ENCODE assay signal across 2 cellular contexts in the genomic region with DNA sequence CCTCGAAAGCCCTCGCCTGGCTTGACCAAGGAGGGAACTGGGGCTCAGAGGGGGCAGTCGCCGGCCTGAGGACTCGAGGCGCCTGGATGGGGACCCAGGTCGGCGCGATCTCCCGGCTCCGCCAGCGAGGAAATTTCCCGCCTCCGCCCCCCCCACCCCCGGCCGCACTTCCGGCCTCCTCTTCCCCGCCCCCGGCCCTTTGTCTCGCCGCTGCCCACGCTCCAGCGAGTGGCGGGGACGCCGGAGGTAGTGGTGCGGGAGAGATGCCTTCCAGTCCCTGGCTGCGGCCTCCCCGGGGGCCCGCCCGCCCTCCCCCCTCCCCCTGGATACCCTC.
TF ChIP-seq lines count a peak whose summit lies in the region.

No MANE protein-coding gene starts in this region.

TF ChIP-seq in SK-N-SH, 30 proteins besides CTCF, POLR2A, EP300 and RAD21:
- TF ChIP-seq USF2 (IDR thresholded peaks at IDR 0.05; ENCODE audit: borderline replicate concordance, low read depth, low read length), result no peak
- no peak for TF ChIP-seq GATA2 (CRISPR knock-in tag; IDR thresholded peaks at IDR 0.05)
- TF ChIP-seq FOSL2 (IDR thresholded peaks at IDR 0.05; ENCODE audit: borderline replicate concordance, low read depth), result no peak
- no peak for TF ChIP-seq EZH2phosphoT487 (IDR thresholded peaks at IDR 0.05; ENCODE audit: borderline replicate concordance, low read depth)
- no peak for TF ChIP-seq CHD2 (IDR thresholded peaks at IDR 0.05; ENCODE audit: low read length, partially characterized antibody)
- no peak for TF ChIP-seq FOXM1 (IDR thresholded peaks at IDR 0.05; ENCODE audit: low read depth)
- no peak for TF ChIP-seq IRF3 (IDR thresholded peaks at IDR 0.05; ENCODE audit: low read depth, low read length)
- TF ChIP-seq, protein P1, sequence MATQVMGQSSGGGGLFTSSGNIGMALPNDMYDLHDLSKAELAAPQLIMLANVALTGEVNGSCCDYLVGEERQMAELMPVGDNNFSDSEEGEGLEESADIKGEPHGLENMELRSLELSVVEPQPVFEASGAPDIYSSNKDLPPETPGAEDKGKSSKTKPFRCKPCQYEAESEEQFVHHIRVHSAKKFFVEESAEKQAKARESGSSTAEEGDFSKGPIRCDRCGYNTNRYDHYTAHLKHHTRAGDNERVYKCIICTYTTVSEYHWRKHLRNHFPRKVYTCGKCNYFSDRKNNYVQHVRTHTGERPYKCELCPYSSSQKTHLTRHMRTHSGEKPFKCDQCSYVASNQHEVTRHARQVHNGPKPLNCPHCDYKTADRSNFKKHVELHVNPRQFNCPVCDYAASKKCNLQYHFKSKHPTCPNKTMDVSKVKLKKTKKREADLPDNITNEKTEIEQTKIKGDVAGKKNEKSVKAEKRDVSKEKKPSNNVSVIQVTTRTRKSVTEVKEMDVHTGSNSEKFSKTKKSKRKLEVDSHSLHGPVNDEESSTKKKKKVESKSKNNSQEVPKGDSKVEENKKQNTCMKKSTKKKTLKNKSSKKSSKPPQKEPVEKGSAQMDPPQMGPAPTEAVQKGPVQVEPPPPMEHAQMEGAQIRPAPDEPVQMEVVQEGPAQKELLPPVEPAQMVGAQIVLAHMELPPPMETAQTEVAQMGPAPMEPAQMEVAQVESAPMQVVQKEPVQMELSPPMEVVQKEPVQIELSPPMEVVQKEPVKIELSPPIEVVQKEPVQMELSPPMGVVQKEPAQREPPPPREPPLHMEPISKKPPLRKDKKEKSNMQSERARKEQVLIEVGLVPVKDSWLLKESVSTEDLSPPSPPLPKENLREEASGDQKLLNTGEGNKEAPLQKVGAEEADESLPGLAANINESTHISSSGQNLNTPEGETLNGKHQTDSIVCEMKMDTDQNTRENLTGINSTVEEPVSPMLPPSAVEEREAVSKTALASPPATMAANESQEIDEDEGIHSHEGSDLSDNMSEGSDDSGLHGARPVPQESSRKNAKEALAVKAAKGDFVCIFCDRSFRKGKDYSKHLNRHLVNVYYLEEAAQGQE (IDR thresholded peaks at IDR 0.05; ENCODE audit: low read depth, low read length), result no peak
- no peak for TF ChIP-seq MAX (IDR thresholded peaks at IDR 0.05; ENCODE audit: low read depth)
- no peak for TF ChIP-seq TAF1 (IDR thresholded peaks at IDR 0.05; ENCODE audit: borderline replicate concordance, low read depth, low read length)
- TF ChIP-seq POLR2AphosphoS5 (IDR thresholded peaks at IDR 0.05; ENCODE audit: low read depth, low read length), result no peak
- no peak for TF ChIP-seq FOXJ3 (CRISPR knock-in tag; IDR thresholded peaks at IDR 0.05)
- TF ChIP-seq ZBTB33 (IDR thresholded peaks at IDR 0.05; ENCODE audit: borderline replicate concordance, low read depth), result no peak
- no peak for TF ChIP-seq RFX5 (IDR thresholded peaks at IDR 0.05; ENCODE audit: low read length)
- TF ChIP-seq NFIC (IDR thresholded peaks at IDR 0.05; ENCODE audit: borderline replicate concordance), result no peak
- no peak for TF ChIP-seq GABPA (IDR thresholded peaks at IDR 0.05; ENCODE audit: low read depth)
- TF ChIP-seq YY1 (IDR thresholded peaks at IDR 0.05; ENCODE audit: low read depth), result no peak

TF ChIP-seq in SK-N-SH treated with all-trans-retinoic acid at 6 μM for 48 hours, 23 proteins besides CTCF, POLR2A, EP300 and RAD21 (continued from another document):
- TF ChIP-seq, protein P2, sequence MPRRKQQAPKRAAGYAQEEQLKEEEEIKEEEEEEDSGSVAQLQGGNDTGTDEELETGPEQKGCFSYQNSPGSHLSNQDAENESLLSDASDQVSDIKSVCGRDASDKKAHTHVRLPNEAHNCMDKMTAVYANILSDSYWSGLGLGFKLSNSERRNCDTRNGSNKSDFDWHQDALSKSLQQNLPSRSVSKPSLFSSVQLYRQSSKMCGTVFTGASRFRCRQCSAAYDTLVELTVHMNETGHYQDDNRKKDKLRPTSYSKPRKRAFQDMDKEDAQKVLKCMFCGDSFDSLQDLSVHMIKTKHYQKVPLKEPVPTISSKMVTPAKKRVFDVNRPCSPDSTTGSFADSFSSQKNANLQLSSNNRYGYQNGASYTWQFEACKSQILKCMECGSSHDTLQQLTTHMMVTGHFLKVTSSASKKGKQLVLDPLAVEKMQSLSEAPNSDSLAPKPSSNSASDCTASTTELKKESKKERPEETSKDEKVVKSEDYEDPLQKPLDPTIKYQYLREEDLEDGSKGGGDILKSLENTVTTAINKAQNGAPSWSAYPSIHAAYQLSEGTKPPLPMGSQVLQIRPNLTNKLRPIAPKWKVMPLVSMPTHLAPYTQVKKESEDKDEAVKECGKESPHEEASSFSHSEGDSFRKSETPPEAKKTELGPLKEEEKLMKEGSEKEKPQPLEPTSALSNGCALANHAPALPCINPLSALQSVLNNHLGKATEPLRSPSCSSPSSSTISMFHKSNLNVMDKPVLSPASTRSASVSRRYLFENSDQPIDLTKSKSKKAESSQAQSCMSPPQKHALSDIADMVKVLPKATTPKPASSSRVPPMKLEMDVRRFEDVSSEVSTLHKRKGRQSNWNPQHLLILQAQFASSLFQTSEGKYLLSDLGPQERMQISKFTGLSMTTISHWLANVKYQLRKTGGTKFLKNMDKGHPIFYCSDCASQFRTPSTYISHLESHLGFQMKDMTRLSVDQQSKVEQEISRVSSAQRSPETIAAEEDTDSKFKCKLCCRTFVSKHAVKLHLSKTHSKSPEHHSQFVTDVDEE (CRISPR knock-in tag; IDR thresholded peaks at IDR 0.05), result no peak
- TF ChIP-seq GLIS3 (CRISPR knock-in tag; IDR thresholded peaks at IDR 0.05) (no peak), ZNF70 (CRISPR knock-in tag; IDR thresholded peaks at IDR 0.05) (no peak), TOX (CRISPR knock-in tag; IDR thresholded peaks at IDR 0.05; ENCODE audit: borderline replicate concordance) (no peak), BACH2 (CRISPR knock-in tag; IDR thresholded peaks at IDR 0.05; ENCODE audit: borderline replicate concordance) (no peak), CSDC2 (CRISPR knock-in tag; IDR thresholded peaks at IDR 0.05) (no peak), ISL1 (CRISPR knock-in tag; IDR thresholded peaks at IDR 0.05) (no peak), SNAI2 (CRISPR knock-in tag; IDR thresholded peaks at IDR 0.05) (no peak), PATZ1 (CRISPR knock-in tag; IDR thresholded peaks at IDR 0.05; ENCODE audit: borderline replicate concordance) (no peak), TCF4 (CRISPR knock-in tag; IDR thresholded peaks at IDR 0.05; ENCODE audit: borderline replicate concordance) (no peak), CREB5 (CRISPR knock-in tag; IDR thresholded peaks at IDR 0.05; ENCODE audit: low read depth) (no peak), ZNF565 (CRISPR knock-in tag; conservative IDR thresholded peaks at IDR 0.05; ENCODE audit: low read depth) (no peak), ZNF8 (CRISPR knock-in tag; IDR thresholded peaks at IDR 0.05) (no peak), ARNTL (CRISPR knock-in tag; IDR thresholded peaks at IDR 0.05; ENCODE audit: borderline replicate concordance, low read depth) (no peak), PPARA (CRISPR knock-in tag; IDR thresholded peaks at IDR 0.05; ENCODE audit: borderline replicate concordance) (no peak)
- TF ChIP-seq, protein P3, sequence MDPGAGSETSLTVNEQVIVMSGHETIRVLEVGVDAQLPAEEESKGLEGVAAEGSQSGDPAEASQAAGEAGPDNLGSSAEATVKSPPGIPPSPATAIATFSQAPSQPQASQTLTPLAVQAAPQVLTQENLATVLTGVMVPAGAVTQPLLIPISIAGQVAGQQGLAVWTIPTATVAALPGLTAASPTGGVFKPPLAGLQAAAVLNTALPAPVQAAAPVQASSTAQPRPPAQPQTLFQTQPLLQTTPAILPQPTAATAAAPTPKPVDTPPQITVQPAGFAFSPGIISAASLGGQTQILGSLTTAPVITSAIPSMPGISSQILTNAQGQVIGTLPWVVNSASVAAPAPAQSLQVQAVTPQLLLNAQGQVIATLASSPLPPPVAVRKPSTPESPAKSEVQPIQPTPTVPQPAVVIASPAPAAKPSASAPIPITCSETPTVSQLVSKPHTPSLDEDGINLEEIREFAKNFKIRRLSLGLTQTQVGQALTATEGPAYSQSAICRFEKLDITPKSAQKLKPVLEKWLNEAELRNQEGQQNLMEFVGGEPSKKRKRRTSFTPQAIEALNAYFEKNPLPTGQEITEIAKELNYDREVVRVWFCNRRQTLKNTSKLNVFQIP (CRISPR knock-in tag; IDR thresholded peaks at IDR 0.05; ENCODE audit: borderline replicate concordance, low read depth), result no peak
